Comparison of ENCODE assay signal across 17 cellular contexts in the genomic region with DNA sequence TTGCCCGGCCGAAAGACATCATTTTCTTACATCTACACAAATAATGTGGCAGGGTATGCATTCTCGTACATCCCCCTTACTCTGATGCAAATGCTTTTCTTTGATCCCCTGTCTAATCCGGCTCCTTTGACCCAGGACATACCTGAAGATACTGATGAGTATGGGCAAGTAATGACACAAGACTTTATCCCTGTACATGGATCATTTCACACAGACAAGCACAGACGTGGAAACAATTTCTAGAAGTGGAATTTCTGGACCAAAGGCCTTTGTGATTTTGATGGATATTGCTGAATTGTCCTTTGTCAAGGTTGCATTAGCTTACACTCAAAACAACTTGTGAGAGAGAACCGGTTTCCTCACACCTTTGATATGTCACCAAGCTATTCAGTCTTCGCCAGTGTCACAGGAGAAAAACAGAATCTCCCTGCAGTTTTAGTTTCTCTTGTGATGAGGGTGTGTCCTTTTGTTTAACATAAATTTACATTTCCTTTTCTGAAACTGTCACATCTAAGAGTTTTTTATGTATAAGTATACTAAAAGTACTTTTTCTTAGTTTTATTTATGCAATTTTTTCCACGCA. TPM values are rescaled to one million over a fixed set of nuclear protein-coding genes. Genes with fewer than 3 reads are reported as not detected.
A peak's percentile ranks its signal among the peaks of the same experiment; 100 is the strongest.
DNase-seq lines count a peak whose midpoint lies in the region; ATAC-seq and TF ChIP-seq lines count a peak whose summit lies in the region.
"Had no signal": no experiment of that assay in that cellular context is flagged by ENCODE, and none has a peak within 500 bp of the region (broad histone marks: within the 10 kb centered on the region; RNA-seq: fewer than 3 reads in every experiment).

No MANE protein-coding gene starts in this region.

- intact Hi-C loops in activated CD8-positive, alpha-beta T cell treated with anti-CD3 and anti-CD28 coated beads for 36 hours (cut with micrococcal nuclease), result no loop called here

- H3K9me3 Mint-ChIP-seq in activated CD8-positive, alpha-beta T cell treated with anti-CD3 and anti-CD28 coated beads for 36 hours, result no peaks in the 10 kb centered on the region
- no peaks in the 10 kb centered on the region for H3K9me3 Mint-ChIP-seq in activated CD8-positive, alpha-beta T cell treated with anti-CD3 and anti-CD28 coated beads, Interleukin-2, amount 10 ng/mL, durations not matched to agents 7 days and 5 days (ENCODE audit: insufficient read depth)
- H3K9me3 Mint-ChIP-seq in chondrocyte (ENCODE audit: low read depth), result no peaks in the 10 kb centered on the region
- H3K9me3 Mint-ChIP-seq: CD4-positive, alpha-beta memory T cell had no signal

- H3K4me3 ChIP-seq in HUES48 (ENCODE audit: low read depth, low read length), result no peak overlapping the region
- H3K4me3 ChIP-seq: K562 had no signal

- DNase-seq in activated CD8-positive, alpha-beta T cell treated with anti-CD3 and anti-CD28 coated beads for 36 hours, result no peak
- no peak for DNase-seq in activated CD8-positive, alpha-beta T cell treated with anti-CD3 and anti-CD28 coated beads, Interleukin-2, amount 10 ng/mL, durations not matched to agents 7 days and 5 days
- no peak for DNase-seq in chondrocyte (ENCODE audit: low spot score)
- DNase-seq in stimulated activated naive CD8-positive, alpha-beta T cell treated with anti-CD3 and anti-CD28 coated beads, Interleukin-15, Interleukin-2, amounts not matched to agents 100 U/mL and 50 U/mL, for 24 hours, result no peak
- DNase-seq in OCI-M1 (lab: John Stamatoyannopoulos, UW), result no peak
- DNase-seq in COLO668 (lab: John Stamatoyannopoulos, UW; ENCODE audit: unreplicated experiment), result no peak
- DNase-seq in SHP77 (lab: John Stamatoyannopoulos, UW), result no peak
- DNase-seq: 8988T; CD4-positive, alpha-beta memory T cell; DMS79; MV-4-11; NCI-H1417 treated with DMSO at 0.1 percent for 48 hours; NCI-H1930; NCI-H446; RPMI8226 had no signal

- no peaks in the 10 kb centered on the region for H3K27me3 Mint-ChIP-seq in activated CD8-positive, alpha-beta T cell treated with anti-CD3 and anti-CD28 coated beads for 36 hours
- H3K27me3 Mint-ChIP-seq in activated CD8-positive, alpha-beta T cell treated with anti-CD3 and anti-CD28 coated beads, Interleukin-2, amount 10 ng/mL, durations not matched to agents 7 days and 5 days (ENCODE audit: low read depth), result no peaks in the 10 kb centered on the region
- no peaks in the 10 kb centered on the region for H3K27me3 Mint-ChIP-seq in chondrocyte (ENCODE audit: low read depth)
- H3K27me3 Mint-ChIP-seq: CD4-positive, alpha-beta memory T cell had no signal

- TF ChIP-seq CTCF in activated CD8-positive, alpha-beta T cell treated with anti-CD3 and anti-CD28 coated beads for 36 hours (IDR thresholded peaks at IDR 0.05), result no peak
- no peak for TF ChIP-seq CTCF in chondrocyte (IDR thresholded peaks at IDR 0.05)

- H3K27ac Mint-ChIP-seq in activated CD8-positive, alpha-beta T cell treated with anti-CD3 and anti-CD28 coated beads for 36 hours, result no peak overlapping the region
- H3K27ac Mint-ChIP-seq in activated CD8-positive, alpha-beta T cell treated with anti-CD3 and anti-CD28 coated beads, Interleukin-2, amount 10 ng/mL, durations not matched to agents 7 days and 5 days, result no peak overlapping the region
- H3K27ac Mint-ChIP-seq in chondrocyte (ENCODE audit: unreplicated experiment), result peak overlapping the region; percentile 84
- H3K27ac Mint-ChIP-seq: CD4-positive, alpha-beta memory T cell had no signal

- H3K36me3 Mint-ChIP-seq in activated CD8-positive, alpha-beta T cell treated with anti-CD3 and anti-CD28 coated beads for 36 hours (ENCODE audit: low read depth), result no peaks in the 10 kb centered on the region
- H3K36me3 Mint-ChIP-seq in activated CD8-positive, alpha-beta T cell treated with anti-CD3 and anti-CD28 coated beads, Interleukin-2, amount 10 ng/mL, durations not matched to agents 7 days and 5 days (ENCODE audit: low read depth), result no peaks in the 10 kb centered on the region
- no peaks in the 10 kb centered on the region for H3K36me3 Mint-ChIP-seq in chondrocyte (ENCODE audit: low read depth)

- H3K27ac ChIP-seq in HUES48 (ENCODE audit: low read depth, low read length), result peak overlapping the region; percentile 21

- H3K36me3 ChIP-seq in HUES48 (ENCODE audit: control insufficient read depth, insufficient read depth, low read length), result no peaks in the 10 kb centered on the region

- POLR2A ChIA-PET in activated CD8-positive, alpha-beta T cell treated with anti-CD3 and anti-CD28 coated beads for 36 hours (lab: Charles Lee), result interaction anchor here (0.8 kb wide), 1 partner anchor 10 kb away, joined by 3 read pairs; no protein-coding TSS in a partner anchor
- POLR2A ChIA-PET in activated CD8-positive, alpha-beta T cell treated with anti-CD3 and anti-CD28 coated beads, Interleukin-2, amount 10 ng/mL, durations not matched to agents 7 days and 5 days (lab: Charles Lee), result no interaction called here

- H3K27me3 ChIP-seq in HUES48 (ENCODE audit: control insufficient read depth, insufficient read depth, low read length), result no peaks in the 10 kb centered on the region

- H3K9ac ChIP-seq in HUES48 (ENCODE audit: low read depth, low read length), result no peak overlapping the region

- no peak overlapping the region for H3K4me3 Mint-ChIP-seq in activated CD8-positive, alpha-beta T cell treated with anti-CD3 and anti-CD28 coated beads for 36 hours
- H3K4me3 Mint-ChIP-seq in activated CD8-positive, alpha-beta T cell treated with anti-CD3 and anti-CD28 coated beads, Interleukin-2, amount 10 ng/mL, durations not matched to agents 7 days and 5 days, result no peak overlapping the region
- no peak overlapping the region for H3K4me3 Mint-ChIP-seq in chondrocyte (ENCODE audit: unreplicated experiment)
- H3K4me3 Mint-ChIP-seq: CD4-positive, alpha-beta memory T cell had no signal

- peak; percentile 56 for ATAC-seq in activated CD8-positive, alpha-beta T cell treated with anti-CD3 and anti-CD28 coated beads for 36 hours
- ATAC-seq in activated CD8-positive, alpha-beta T cell treated with anti-CD3 and anti-CD28 coated beads, Interleukin-2, amount 10 ng/mL, durations not matched to agents 7 days and 5 days, result no peak
- ATAC-seq in stimulated activated naive CD8-positive, alpha-beta T cell treated with anti-CD3 and anti-CD28 coated beads, Interleukin-15, Interleukin-2, amounts not matched to agents 100 U/mL and 50 U/mL, for 24 hours, result peak; percentile 29

- H3K4me1 Mint-ChIP-seq in activated CD8-positive, alpha-beta T cell treated with anti-CD3 and anti-CD28 coated beads for 36 hours (ENCODE audit: low read depth), result peaks cover 14% of the 10 kb centered on the region
- H3K4me1 Mint-ChIP-seq in activated CD8-positive, alpha-beta T cell treated with anti-CD3 and anti-CD28 coated beads, Interleukin-2, amount 10 ng/mL, durations not matched to agents 7 days and 5 days (ENCODE audit: low read depth), result peaks cover 2% of the 10 kb centered on the region
- peaks cover 43% of the 10 kb centered on the region for H3K4me1 Mint-ChIP-seq in chondrocyte (ENCODE audit: low read depth)

- no peaks in the 10 kb centered on the region for H3K9me3 ChIP-seq in HUES48 (ENCODE audit: control insufficient read depth, insufficient read depth, low read length)

- CTCF ChIA-PET in activated CD8-positive, alpha-beta T cell treated with anti-CD3 and anti-CD28 coated beads for 36 hours (lab: Charles Lee), result no interaction called here
- CTCF ChIA-PET in activated CD8-positive, alpha-beta T cell treated with anti-CD3 and anti-CD28 coated beads, Interleukin-2, amount 10 ng/mL, durations not matched to agents 7 days and 5 days (lab: Charles Lee), result no interaction called here

- peaks cover 34% of the 10 kb centered on the region for H3K4me1 ChIP-seq in HUES48 (ENCODE audit: control insufficient read depth, insufficient read depth, low read length)

RNA-seq across cellular contexts. Expression of gene RWDD4, which starts 25.4 kb away (rescaled TPM):
- 10 to 100 TPM; 19.4 to 20.9 TPM for total RNA-seq in activated CD8-positive, alpha-beta T cell treated with anti-CD3 and anti-CD28 coated beads for 36 hours
- 10 to 100 TPM; 15.6 to 17.2 TPM for total RNA-seq in activated CD8-positive, alpha-beta T cell treated with anti-CD3 and anti-CD28 coated beads, Interleukin-2, amount 10 ng/mL, durations not matched to agents 7 days and 5 days
- total RNA-seq in chondrocyte, result 19.6 to 25.9 TPM (median 21.3 TPM) in 3 replicates

RNA-seq across cellular contexts. Expression of gene TRAPPC11, which starts 25.5 kb away (rescaled TPM):
- 10 to 100 TPM; 28.5 to 32.2 TPM for total RNA-seq in activated CD8-positive, alpha-beta T cell treated with anti-CD3 and anti-CD28 coated beads for 36 hours
- total RNA-seq in activated CD8-positive, alpha-beta T cell treated with anti-CD3 and anti-CD28 coated beads, Interleukin-2, amount 10 ng/mL, durations not matched to agents 7 days and 5 days, result 10 to 100 TPM; 26.5 to 29.9 TPM
- 26.3 to 34.9 TPM (median 30.2 TPM) in 3 replicates for total RNA-seq in chondrocyte
